In genomic region chr17:49677933-49678847, GRCh38 we compare ENCODE assay signal across 8 cellular contexts. TPM values are rescaled to one million over a fixed set of nuclear protein-coding genes. Genes with fewer than 3 reads are reported as not detected.
DNase-seq lines count a peak whose midpoint lies in the region; ATAC-seq and TF ChIP-seq lines count a peak whose summit lies in the region.

Gene SPOP, minus strand, starts transcription at chr17:49678097. Its CDS starts 55,287 bp downstream, at chr17:49622810.

- H3K36me3 ChIP-seq in right atrium auricular region = no peaks in the 10 kb centered on the region
- H3K36me3 ChIP-seq in uterus = no peaks in the 10 kb centered on the region

- peak; percentile 91 for DNase-seq in NCI-H187 treated with DMSO at 0.1 percent for 48 hours (lab: John Stamatoyannopoulos, UW)
- peak; percentile 69 to 99 (median 98) for DNase-seq in anterior cingulate cortex (lab: John Stamatoyannopoulos, UW)
- peak; percentile 99 for DNase-seq in right atrium auricular region (ENCODE audit: low spot score)
- peak; percentile 99 for DNase-seq in pulmonary artery endothelial cell (ENCODE audit: low read depth, low spot score)
- peak; percentile 99 for DNase-seq in uterus

- TF ChIP-seq POLR2A in GM15510 (IDR thresholded peaks at IDR 0.05; ENCODE audit: borderline replicate concordance, extremely low read depth, insufficient read length) (peak; percentile 62), uterus (IDR thresholded peaks at IDR 0.05) (peak; percentile 75 to 76)

- peak within 1 kb of the TSS; percentile 99 for H3K27ac ChIP-seq in right atrium auricular region
- H3K27ac ChIP-seq in uterus = peak within 1 kb of the TSS; percentile 99 to 100

- intact Hi-C loops in T-helper 2 cell treated with Interferon-gamma antibody and Interleukin-4, amounts not matched to agents 100 ng/mL and 5 ng/mL, for 36 hours (cut with micrococcal nuclease) = loop anchor here (1.0 to 10.0 kb wide), 8 partner anchors 10 to 486 kb away; partner anchors contain the start of genes KAT7 and PHB1
- intact Hi-C loops in uterus (cut with DNase I; ENCODE audit: low total_unique reads) = no loop called here

- H3K9me3 ChIP-seq in right atrium auricular region (no peaks in the 10 kb centered on the region), uterus (no peaks in the 10 kb centered on the region)

- H3K4me1 ChIP-seq in right atrium auricular region = peaks cover 0 to 42% of the 10 kb centered on the region in 2 donors
- peaks cover 5 to 9% of the 10 kb centered on the region in 2 donors for H3K4me1 ChIP-seq in uterus

- H3K4me3 ChIP-seq in right atrium auricular region (peak within 1 kb of the TSS; percentile 73 to 78), uterus (peak within 1 kb of the TSS; percentile 83 to 95)

- H3K27me3 ChIP-seq in right atrium auricular region (no peaks in the 10 kb centered on the region), uterus (no peaks in the 10 kb centered on the region)

- ATAC-seq in HG02938 (IDR thresholded peaks at IDR 0.05; ENCODE audit: unreplicated experiment) = peak; percentile 64

- TF ChIP-seq CTCF in right atrium auricular region (IDR thresholded peaks at IDR 0.05) (no peak), uterus (IDR thresholded peaks at IDR 0.05) (no peak)

RNA-seq across cellular contexts. Expression of gene SPOP, which starts in this region (rescaled TPM):
- total RNA-seq in T-helper 2 cell treated with Interferon-gamma antibody and Interleukin-4, amounts not matched to agents 100 ng/mL and 5 ng/mL, for 36 hours = 60.9 and 63.6 TPM in 2 replicates
- total RNA-seq in right atrium auricular region (10 to 100 TPM; 40.9 to 71.8 TPM), pulmonary artery endothelial cell (107 and 174 TPM in 2 replicates), uterus (100 to 1,000 TPM in 2 of 4 donors, 10 to 100 TPM in 2; 44.3 to 147 (median 99.0) TPM)

Comparison
In these comparisons a context has a peak if more than half of its experiments do, and no peak if none do; other contexts are left out.
1. Peak in every context shown above with its lines: DNase-seq, ATAC-seq, H3K4me3 ChIP-seq and H3K27ac ChIP-seq.